Comparison of ENCODE assay signal across 8 cellular contexts in the genomic region with DNA sequence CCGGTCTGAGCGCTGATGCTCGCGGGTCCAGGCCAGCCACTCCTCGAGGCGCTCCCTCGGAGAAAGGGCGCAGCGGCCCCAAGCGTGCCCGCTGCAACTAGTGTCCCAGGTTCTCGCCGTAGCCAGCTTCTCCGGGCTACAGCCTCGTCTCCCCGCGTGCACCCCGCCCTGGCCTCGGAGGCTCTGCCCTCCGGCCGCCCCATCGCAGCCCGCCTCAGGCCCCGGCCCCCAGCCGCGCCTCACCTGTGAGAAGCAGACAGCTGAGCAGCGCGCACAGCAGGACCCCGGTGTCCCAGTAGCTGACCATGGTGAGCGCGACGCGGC.
DNase-seq lines count a peak whose midpoint lies in the region; ATAC-seq and TF ChIP-seq lines count a peak whose summit lies in the region.

No MANE protein-coding gene starts in this region.

- peaks cover 97% of the 10 kb centered on the region for H3K27me3 Mint-ChIP-seq in nephron (ENCODE audit: low read depth)

- H3K4me3 ChIP-seq in BLaER1 treated with 17β-estradiol and CSF1 and Interleukin-3, amounts not matched to agents 10 nM and 100 nM = peak overlapping the region; percentile 68 to 97 (median 87)
- peak overlapping the region; percentile 76 for H3K4me3 ChIP-seq in coronary artery

- peaks cover 46 to 68% (median 56%) of the 10 kb centered on the region in 11 experiments for H3K27me3 ChIP-seq in BLaER1 treated with 17β-estradiol and CSF1 and Interleukin-3, amounts not matched to agents 10 nM and 100 nM

- peaks cover 0 to 62% (median 50%) of the 10 kb centered on the region in 11 experiments; a peak in 18 of 22 replicates for H4K20me1 ChIP-seq in BLaER1 treated with 17β-estradiol and CSF1 and Interleukin-3, amounts not matched to agents 10 nM and 100 nM

- H3K36me3 ChIP-seq in BLaER1 treated with 17β-estradiol and CSF1 and Interleukin-3, amounts not matched to agents 10 nM and 100 nM = peaks cover 0 to 3% (median 0%) of the 10 kb centered on the region in 11 experiments; a peak in 2 of 22 replicates

- ATAC-seq in HG03097 (IDR thresholded peaks at IDR 0.05; ENCODE audit: low FRiP score, unreplicated experiment) = peak; percentile 15
- no peak for ATAC-seq in activated CD4-positive, CD25-positive, alpha-beta regulatory T cell treated with anti-CD3 and anti-CD28 coated beads, Interleukin-2, amount 50 U/mL, for 24 hours
- no peak for ATAC-seq in GM21576 (IDR thresholded peaks at IDR 0.05; ENCODE audit: unreplicated experiment)
- no peak for ATAC-seq in HG03280 (IDR thresholded peaks at IDR 0.05; ENCODE audit: unreplicated experiment)

- H3K4me2 ChIP-seq in BLaER1 treated with 17β-estradiol and CSF1 and Interleukin-3, amounts not matched to agents 10 nM and 100 nM = peak overlapping the region; percentile 87 to 100 (median 96)

- H3K9me3 ChIP-seq in BLaER1 treated with 17β-estradiol and CSF1 and Interleukin-3, amounts not matched to agents 10 nM and 100 nM (replicated peaks in 1 of 11) = no peaks in the 10 kb centered on the region

- no peak overlapping the region for H3K27ac Mint-ChIP-seq in nephron

- TF ChIP-seq CTCF in coronary artery (IDR thresholded peaks at IDR 0.05) (no peak), nephron (IDR thresholded peaks at IDR 0.05; ENCODE audit: unreplicated experiment in 3 of 3) (no peak)

- H3K4me3 Mint-ChIP-seq in nephron = peak overlapping the region; percentile 9 to 80 (median 60)

- peaks cover 35 to 63% (median 55%) of the 10 kb centered on the region in 10 experiments for H3K4me1 ChIP-seq in BLaER1 treated with 17β-estradiol and CSF1 and Interleukin-3, amounts not matched to agents 10 nM and 100 nM

- DNase-seq in coronary artery (ENCODE audit: low spot score) = no peak
- no peak for DNase-seq in NCI-H2227 treated with DMSO at 0.1 percent for 48 hours (lab: John Stamatoyannopoulos, UW)

- peak overlapping the region; percentile 3 to 89 (median 86); a peak in 21 of 22 replicates for H3K27ac ChIP-seq in BLaER1 treated with 17β-estradiol and CSF1 and Interleukin-3, amounts not matched to agents 10 nM and 100 nM
- peak overlapping the region in 1 of 2 donors; percentile 68 for H3K27ac ChIP-seq in coronary artery

- no peaks in the 10 kb centered on the region for H3K9me3 Mint-ChIP-seq in nephron

- peak overlapping the region; percentile 76 to 96 (median 91) for H3K9ac ChIP-seq in BLaER1 treated with 17β-estradiol and CSF1 and Interleukin-3, amounts not matched to agents 10 nM and 100 nM

- H3K4me1 Mint-ChIP-seq in nephron = peaks cover 12% of the 10 kb centered on the region

- H3K36me3 Mint-ChIP-seq in nephron (ENCODE audit: low read depth) = no peaks in the 10 kb centered on the region
